Comparison of ENCODE assay signal across 10 cellular contexts in the genomic region with DNA sequence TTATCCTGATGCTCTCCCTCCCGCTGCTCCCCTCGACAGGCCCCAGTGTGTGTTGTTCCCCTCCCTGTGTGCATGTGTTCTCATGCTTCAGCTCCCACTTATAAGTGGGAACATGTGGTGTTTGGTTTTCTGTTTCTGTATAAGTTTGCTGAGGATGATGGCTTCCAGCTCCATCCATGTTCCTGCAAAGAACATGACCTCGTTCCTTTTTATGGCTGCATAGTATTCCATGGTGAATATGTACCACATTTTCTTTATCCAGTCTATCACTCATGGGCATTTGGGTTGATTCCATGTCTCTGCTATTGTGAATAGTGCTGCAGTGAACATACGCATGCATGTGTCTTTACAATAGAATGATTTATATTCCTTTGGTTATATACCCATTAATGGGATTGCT. TPM values are rescaled to one million over a fixed set of nuclear protein-coding genes. Genes with fewer than 3 reads are reported as not detected.
"Had no signal": no experiment of that assay in that cellular context is flagged by ENCODE, and none has a peak within 500 bp of the region (broad histone marks: within the 10 kb centered on the region; RNA-seq: fewer than 3 reads in every experiment).

No MANE protein-coding gene starts in this region.

RNA-seq across cellular contexts. Expression of a gene that starts 22.6 kb away (rescaled TPM):
- total RNA-seq: activated CD4-positive, alpha-beta memory T cell treated with anti-CD3 and anti-CD28 coated beads, Interleukin-2, amount 10 ng/mL, durations not matched to agents 7 days and 5 days; activated CD4-positive, alpha-beta T cell treated with anti-CD3 and anti-CD28 coated beads for 36 hours; activated CD4-positive, alpha-beta T cell treated with anti-CD3 and anti-CD28 coated beads, Interleukin-2, amount 10 ng/mL, durations not matched to agents 7 days and 5 days; activated CD8-positive, alpha-beta memory T cell treated with anti-CD3 and anti-CD28 coated beads, Interleukin-2, amount 10 ng/mL, durations not matched to agents 7 days and 5 days; activated CD8-positive, alpha-beta T cell treated with anti-CD3 and anti-CD28 coated beads, Interleukin-2, amount 10 ng/mL, durations not matched to agents 7 days and 5 days; activated naive CD8-positive, alpha-beta T cell treated with anti-CD3 and anti-CD28 coated beads, Interleukin-2, amount 10 ng/mL, durations not matched to agents 7 days and 5 days; activated T-helper 2 cell treated with anti-CD3 and anti-CD28 coated beads, Interferon-gamma antibody, Interleukin-2, Interleukin-4, amounts not matched to agents 10 μg/mL and 5 μg/mL and 100 μg/mL, durations not matched to agents 14 hours and 24 hours and 36 hours; T-helper 1 cell treated with Interleukin-12 subunit alpha and Interleukin-12 subunit beta and Interleukin-4 antibody, amounts not matched to agents 30 ng/mL and 1 ng/mL, for 36 hours; T-helper 17 cell; T-helper 2 cell treated with Interferon-gamma antibody and Interleukin-4, amounts not matched to agents 100 ng/mL and 5 ng/mL, for 36 hours had no signal
